ENCODE assay signal across 15 cellular contexts in genomic region chr18:45254683-45255082, GRCh38.
DNase-seq lines count a peak whose midpoint lies in the region; ATAC-seq and TF ChIP-seq lines count a peak whose summit lies in the region.
"Had no signal": no experiment of that assay in that cellular context is flagged by ENCODE, and none has a peak within 500 bp of the region (broad histone marks: within the 10 kb centered on the region; RNA-seq: fewer than 3 reads in every experiment).

No MANE protein-coding gene starts in this region.

- peak; percentile 83 for ATAC-seq in SK-N-SH treated with all-trans-retinoic acid at 6 μM for 48 hours
- ATAC-seq in GM19351 (IDR thresholded peaks at IDR 0.05; ENCODE audit: unreplicated experiment) = no peak
- ATAC-seq in GM21423 (IDR thresholded peaks at IDR 0.05; ENCODE audit: unreplicated experiment) = no peak
- ATAC-seq in GM21360 (IDR thresholded peaks at IDR 0.05; ENCODE audit: unreplicated experiment) = no peak
- ATAC-seq: activated CD4-positive, CD25-positive, alpha-beta regulatory T cell treated with anti-CD3 and anti-CD28 coated beads, Interleukin-2, amount 50 U/mL, for 24 hours had no signal

- no peaks in the 10 kb centered on the region for H3K9me3 Mint-ChIP-seq in nephron

- TF ChIP-seq CTCF in foreskin fibroblast (IDR thresholded peaks at IDR 0.05; ENCODE audit: low read depth, low read length) (no peak), nephron (IDR thresholded peaks at IDR 0.05; ENCODE audit: unreplicated experiment in 3 of 3) (no peak)

- no peaks in the 10 kb centered on the region for H3K36me3 Mint-ChIP-seq in nephron (ENCODE audit: low read depth)

- H3K27me3 Mint-ChIP-seq in nephron (ENCODE audit: low read depth) = no peaks in the 10 kb centered on the region

- H3K4me1 Mint-ChIP-seq in nephron = peaks cover 55% of the 10 kb centered on the region

- no peak overlapping the region for H3K4me3 ChIP-seq in foreskin fibroblast (ENCODE audit: low read depth in 1 of 2, low read length in 2 of 2)

- peak; percentile 67 to 85 for DNase-seq in foreskin fibroblast
- DNase-seq in ureter (ENCODE audit: low spot score) = peak; percentile 49
- no peak for DNase-seq in 8988T
- DNase-seq: activated T-cell treated with anti-CD3 and anti-CD28 coated beads for 4 hours; effector CD8-positive, alpha-beta T cell; hippocampal formation; KG1; NCI-H187 treated with DMSO at 0.1 percent for 48 hours; NK-92 treated with Interleukin-12 subunit alpha and Interleukin-12 subunit beta, amount 100 ng/mL, for 24 hours had no signal

- no peak overlapping the region for H3K4me3 Mint-ChIP-seq in nephron

- H3K27ac Mint-ChIP-seq in nephron = peak overlapping the region; percentile 47 to 62 (median 52)

TF ChIP-seq in SK-N-SH treated with all-trans-retinoic acid at 6 μM for 48 hours, 23 proteins besides CTCF, POLR2A, EP300 and RAD21:
- TF ChIP-seq TOX (CRISPR knock-in tag; IDR thresholded peaks at IDR 0.05; ENCODE audit: borderline replicate concordance) = no peak
- no peak for TF ChIP-seq ZFP30 (CRISPR knock-in tag; IDR thresholded peaks at IDR 0.05)
- TF ChIP-seq ZNF565 (CRISPR knock-in tag; conservative IDR thresholded peaks at IDR 0.05; ENCODE audit: low read depth) = no peak
- TF ChIP-seq SNAI2 (CRISPR knock-in tag; IDR thresholded peaks at IDR 0.05) = no peak
- no peak for TF ChIP-seq TCF4 (CRISPR knock-in tag; IDR thresholded peaks at IDR 0.05; ENCODE audit: borderline replicate concordance)
